ENCODE assay signal across 8 cellular contexts in genomic region chr4:54233128-54233696, GRCh38. TPM values are rescaled to one million over a fixed set of nuclear protein-coding genes. Genes with fewer than 3 reads are reported as not detected.
DNase-seq lines count a peak whose midpoint lies in the region; ATAC-seq and TF ChIP-seq lines count a peak whose summit lies in the region.

No MANE protein-coding gene starts in this region.

- no peaks in the 10 kb centered on the region for H3K36me3 ChIP-seq in colonic mucosa

- peak; percentile 56 for TF ChIP-seq CTCF in colonic mucosa (IDR thresholded peaks at IDR 0.05)

- DNase-seq in AG08396 (ENCODE audit: low spot score) (peak; percentile 87), NCI-H446 treated with DMSO at 0.1 percent for 48 hours (lab: John Stamatoyannopoulos, UW) (peak; percentile 43), colonic mucosa (peak; percentile 83), left kidney (ENCODE audit: low read depth, low spot score) (peak; percentile 94)
- peak; percentile 88 for DNase-seq in activated CD4-positive, alpha-beta T cell treated with anti-CD3 and anti-CD28 coated beads for 48 hours
- DNase-seq in stimulated activated CD4-positive, alpha-beta T cell treated with anti-CD3 and anti-CD28 coated beads, Interleukin-1b, Interleukin-23, amount 100 ng/mL, for 4 hours (ENCODE audit: low read depth in 2 of 2), result peak; percentile 54 to 79

- H3K4me3 ChIP-seq in colonic mucosa, result peak overlapping the region; percentile 46

- no peaks in the 10 kb centered on the region for H3K9me3 ChIP-seq in colonic mucosa

- peak overlapping the region in 1 of 2 donors; percentile 0 for H3K9ac ChIP-seq in colonic mucosa (ENCODE audit: low read depth in 2 of 2, low read length in 2 of 2)

- H3K4me1 ChIP-seq in colonic mucosa, result peaks cover 23% of the 10 kb centered on the region

- intact Hi-C loops in colonic mucosa (cut with DNase I), result loop anchor here (5.0 to 10.0 kb wide), 5 partner anchors 306 to 1856 kb away; no protein-coding TSS in a partner anchor

- peak overlapping the region; percentile 57 for H3K27ac ChIP-seq in colonic mucosa

- peaks cover 48% of the 10 kb centered on the region for H3K27me3 ChIP-seq in colonic mucosa

- ATAC-seq in GM18873 (IDR thresholded peaks at IDR 0.05; ENCODE audit: low FRiP score, unreplicated experiment) (peak; percentile 84), HG03139 (IDR thresholded peaks at IDR 0.05; ENCODE audit: unreplicated experiment) (peak; percentile 83)

RNA-seq across cellular contexts. Expression of gene PDGFRA, which starts 4.1 kb away (rescaled TPM):
- total RNA-seq in colonic mucosa, result 10 to 100 TPM; 20.5 to 32.5 TPM

Comparison
In these comparisons a context has a peak if more than half of its experiments do, and no peak if none do; other contexts are left out.
1. Peak in every context shown above with its lines: DNase-seq, ATAC-seq, H3K4me3 ChIP-seq and H3K27ac ChIP-seq.
2. DNase-seq: peak in every context shown above with its lines; median percentile 94 in left kidney; 88 in activated CD4-positive, alpha-beta T cell treated with anti-CD3 and anti-CD28 coated beads for 48 hours; 87 in AG08396; 83 in colonic mucosa; 66 in stimulated activated CD4-positive, alpha-beta T cell treated with anti-CD3 and anti-CD28 coated beads, Interleukin-1b, Interleukin-23, amount 100 ng/mL, for 4 hours; 43 in NCI-H446 treated with DMSO at 0.1 percent for 48 hours.